8 cellular contexts compared by ENCODE assay signal in genomic region chr10:11424456-11425287, GRCh38.
DNase-seq lines count a peak whose midpoint lies in the region; ATAC-seq and TF ChIP-seq lines count a peak whose summit lies in the region.

No MANE protein-coding gene starts in this region.

- H3K4me3 Mint-ChIP-seq in WTC11, result no peak overlapping the region

- peak; percentile 90 for TF ChIP-seq CTCF in GM12864 (IDR thresholded peaks at IDR 0.05; ENCODE audit: low read depth, low read length, missing control alignments)
- TF ChIP-seq CTCF in LNCaP clone FGC (IDR thresholded peaks at IDR 0.05; ENCODE audit: control insufficient read depth, extremely low read depth, insufficient read depth), result peak; percentile 91
- TF ChIP-seq CTCF in WTC11 (IDR thresholded peaks at IDR 0.05), result peak; percentile 84
- peak; percentile 55 to 85 (median 76) for TF ChIP-seq CTCF in heart left ventricle (IDR thresholded peaks at IDR 0.05)

- no peaks in the 10 kb centered on the region for H3K27me3 Mint-ChIP-seq in WTC11 (ENCODE audit: low read depth)

- H3K4me1 Mint-ChIP-seq in WTC11, result peaks cover 6% of the 10 kb centered on the region; the same call in 1 of the 2 replicates

- peaks cover 42% of the 10 kb centered on the region for H3K9me3 Mint-ChIP-seq in WTC11

- H3K36me3 ChIP-seq in heart left ventricle, result no peaks in the 10 kb centered on the region

- H3K27me3 ChIP-seq in heart left ventricle, result no peaks in the 10 kb centered on the region

- POLR2A ChIA-PET in WTC11 (lab: Charles Lee), result interaction anchor here (1.1 kb wide), 1 partner anchor 11 kb away, joined by 3 read pairs; no protein-coding TSS in a partner anchor

- peaks cover 0 to 9% (median 0%) of the 10 kb centered on the region in 12 donors for H3K4me1 ChIP-seq in heart left ventricle

- intact Hi-C loops in heart left ventricle (cut with DNase I) (loop anchor here in 1 of 10 donors (10.0 kb wide), 1 partner anchor 330 kb away; no protein-coding TSS in a partner anchor), sciatic nerve (cut with DNase I) (no loop called here)

- no peak for TF ChIP-seq POLR2A in heart left ventricle (IDR thresholded peaks at IDR 0.05)

- peaks cover 0 to 37% (median 10%) of the 10 kb centered on the region in 12 donors for H3K9me3 ChIP-seq in heart left ventricle

- CTCF ChIA-PET in WTC11 (lab: Charles Lee), result interaction anchor here (0.6 to 2.5 kb wide), 30 partner anchors 9 to 936 kb away, joined by 3 to 26 read pairs (median 4); no protein-coding TSS in a partner anchor

- H3K4me3 ChIP-seq in GM12864 (ENCODE audit: low read depth, low read length) (no peak overlapping the region), LNCaP clone FGC (ENCODE audit: low read depth, low read length) (no peak overlapping the region), heart left ventricle (no peak overlapping the region)

- H3K36me3 Mint-ChIP-seq in WTC11, result peaks cover 8% of the 10 kb centered on the region

- H3K27ac Mint-ChIP-seq in WTC11, result no peak overlapping the region

- 34 to 44% (median 41%) methylated on average over 11 of the region's 11 CpGs for WGBS in heart left ventricle, 4 donors

- DNase-seq in A172 (ENCODE audit: low spot score) (peak; percentile 48), GM12864 (ENCODE audit: low read depth) (no peak), LNCaP clone FGC (ENCODE audit: low read depth) (peak; percentile 11), WTC11 (ENCODE audit: low spot score) (peak; percentile 71), heart left ventricle (peak in 3 of 5 donors; percentile 29 to 42 (median 35)), sciatic nerve (ENCODE audit: low spot score) (peak; percentile 71)

- ATAC-seq in WTC11, result peak; percentile 93
- ATAC-seq in heart left ventricle, result peak in 3 of 4 donors; percentile 54 to 76 (median 62)
- ATAC-seq in sciatic nerve, result peak; percentile 78
- no peak for ATAC-seq in HG03565 (IDR thresholded peaks at IDR 0.05; ENCODE audit: unreplicated experiment)
- no peak for ATAC-seq in HG02798 (IDR thresholded peaks at IDR 0.05; ENCODE audit: poor library complexity, unreplicated experiment)

- no peak overlapping the region for H3K27ac ChIP-seq in heart left ventricle

TF ChIP-seq in WTC11, 78 proteins besides CTCF, POLR2A, EP300 and RAD21 (continues in another document):
- no peak for TF ChIP-seq ZBTB21 (CRISPR knock-in tag; IDR thresholded peaks at IDR 0.05; ENCODE audit: borderline replicate concordance)
- TF ChIP-seq MLX (CRISPR knock-in tag; IDR thresholded peaks at IDR 0.05), result no peak
- TF ChIP-seq, protein P1, sequence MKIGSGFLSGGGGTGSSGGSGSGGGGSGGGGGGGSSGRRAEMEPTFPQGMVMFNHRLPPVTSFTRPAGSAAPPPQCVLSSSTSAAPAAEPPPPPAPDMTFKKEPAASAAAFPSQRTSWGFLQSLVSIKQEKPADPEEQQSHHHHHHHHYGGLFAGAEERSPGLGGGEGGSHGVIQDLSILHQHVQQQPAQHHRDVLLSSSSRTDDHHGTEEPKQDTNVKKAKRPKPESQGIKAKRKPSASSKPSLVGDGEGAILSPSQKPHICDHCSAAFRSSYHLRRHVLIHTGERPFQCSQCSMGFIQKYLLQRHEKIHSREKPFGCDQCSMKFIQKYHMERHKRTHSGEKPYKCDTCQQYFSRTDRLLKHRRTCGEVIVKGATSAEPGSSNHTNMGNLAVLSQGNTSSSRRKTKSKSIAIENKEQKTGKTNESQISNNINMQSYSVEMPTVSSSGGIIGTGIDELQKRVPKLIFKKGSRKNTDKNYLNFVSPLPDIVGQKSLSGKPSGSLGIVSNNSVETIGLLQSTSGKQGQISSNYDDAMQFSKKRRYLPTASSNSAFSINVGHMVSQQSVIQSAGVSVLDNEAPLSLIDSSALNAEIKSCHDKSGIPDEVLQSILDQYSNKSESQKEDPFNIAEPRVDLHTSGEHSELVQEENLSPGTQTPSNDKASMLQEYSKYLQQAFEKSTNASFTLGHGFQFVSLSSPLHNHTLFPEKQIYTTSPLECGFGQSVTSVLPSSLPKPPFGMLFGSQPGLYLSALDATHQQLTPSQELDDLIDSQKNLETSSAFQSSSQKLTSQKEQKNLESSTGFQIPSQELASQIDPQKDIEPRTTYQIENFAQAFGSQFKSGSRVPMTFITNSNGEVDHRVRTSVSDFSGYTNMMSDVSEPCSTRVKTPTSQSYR (CRISPR knock-in tag; IDR thresholded peaks at IDR 0.05), result no peak
- no peak for TF ChIP-seq SOX15 (CRISPR knock-in tag; IDR thresholded peaks at IDR 0.05)
- no peak for TF ChIP-seq MXD4 (CRISPR knock-in tag; IDR thresholded peaks at IDR 0.05; ENCODE audit: borderline replicate concordance)
- TF ChIP-seq PRRX2 (CRISPR knock-in tag; IDR thresholded peaks at IDR 0.05), result no peak
- no peak for TF ChIP-seq PREB (CRISPR knock-in tag; IDR thresholded peaks at IDR 0.05; ENCODE audit: borderline replicate concordance)
- no peak for TF ChIP-seq KAT7 (CRISPR knock-in tag; IDR thresholded peaks at IDR 0.05; ENCODE audit: borderline replicate concordance)
- TF ChIP-seq, protein P2, sequence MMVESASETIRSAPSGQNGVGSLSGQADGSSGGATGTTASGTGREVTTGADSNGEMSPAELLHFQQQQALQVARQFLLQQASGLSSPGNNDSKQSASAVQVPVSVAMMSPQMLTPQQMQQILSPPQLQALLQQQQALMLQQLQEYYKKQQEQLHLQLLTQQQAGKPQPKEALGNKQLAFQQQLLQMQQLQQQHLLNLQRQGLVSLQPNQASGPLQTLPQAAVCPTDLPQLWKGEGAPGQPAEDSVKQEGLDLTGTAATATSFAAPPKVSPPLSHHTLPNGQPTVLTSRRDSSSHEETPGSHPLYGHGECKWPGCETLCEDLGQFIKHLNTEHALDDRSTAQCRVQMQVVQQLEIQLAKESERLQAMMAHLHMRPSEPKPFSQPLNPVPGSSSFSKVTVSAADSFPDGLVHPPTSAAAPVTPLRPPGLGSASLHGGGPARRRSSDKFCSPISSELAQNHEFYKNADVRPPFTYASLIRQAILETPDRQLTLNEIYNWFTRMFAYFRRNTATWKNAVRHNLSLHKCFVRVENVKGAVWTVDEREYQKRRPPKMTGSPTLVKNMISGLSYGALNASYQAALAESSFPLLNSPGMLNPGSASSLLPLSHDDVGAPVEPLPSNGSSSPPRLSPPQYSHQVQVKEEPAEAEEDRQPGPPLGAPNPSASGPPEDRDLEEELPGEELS (CRISPR knock-in tag; IDR thresholded peaks at IDR 0.05), result no peak
- no peak for TF ChIP-seq GTF2I (CRISPR knock-in tag; conservative IDR thresholded peaks at IDR 0.05)
- TF ChIP-seq, protein P3, sequence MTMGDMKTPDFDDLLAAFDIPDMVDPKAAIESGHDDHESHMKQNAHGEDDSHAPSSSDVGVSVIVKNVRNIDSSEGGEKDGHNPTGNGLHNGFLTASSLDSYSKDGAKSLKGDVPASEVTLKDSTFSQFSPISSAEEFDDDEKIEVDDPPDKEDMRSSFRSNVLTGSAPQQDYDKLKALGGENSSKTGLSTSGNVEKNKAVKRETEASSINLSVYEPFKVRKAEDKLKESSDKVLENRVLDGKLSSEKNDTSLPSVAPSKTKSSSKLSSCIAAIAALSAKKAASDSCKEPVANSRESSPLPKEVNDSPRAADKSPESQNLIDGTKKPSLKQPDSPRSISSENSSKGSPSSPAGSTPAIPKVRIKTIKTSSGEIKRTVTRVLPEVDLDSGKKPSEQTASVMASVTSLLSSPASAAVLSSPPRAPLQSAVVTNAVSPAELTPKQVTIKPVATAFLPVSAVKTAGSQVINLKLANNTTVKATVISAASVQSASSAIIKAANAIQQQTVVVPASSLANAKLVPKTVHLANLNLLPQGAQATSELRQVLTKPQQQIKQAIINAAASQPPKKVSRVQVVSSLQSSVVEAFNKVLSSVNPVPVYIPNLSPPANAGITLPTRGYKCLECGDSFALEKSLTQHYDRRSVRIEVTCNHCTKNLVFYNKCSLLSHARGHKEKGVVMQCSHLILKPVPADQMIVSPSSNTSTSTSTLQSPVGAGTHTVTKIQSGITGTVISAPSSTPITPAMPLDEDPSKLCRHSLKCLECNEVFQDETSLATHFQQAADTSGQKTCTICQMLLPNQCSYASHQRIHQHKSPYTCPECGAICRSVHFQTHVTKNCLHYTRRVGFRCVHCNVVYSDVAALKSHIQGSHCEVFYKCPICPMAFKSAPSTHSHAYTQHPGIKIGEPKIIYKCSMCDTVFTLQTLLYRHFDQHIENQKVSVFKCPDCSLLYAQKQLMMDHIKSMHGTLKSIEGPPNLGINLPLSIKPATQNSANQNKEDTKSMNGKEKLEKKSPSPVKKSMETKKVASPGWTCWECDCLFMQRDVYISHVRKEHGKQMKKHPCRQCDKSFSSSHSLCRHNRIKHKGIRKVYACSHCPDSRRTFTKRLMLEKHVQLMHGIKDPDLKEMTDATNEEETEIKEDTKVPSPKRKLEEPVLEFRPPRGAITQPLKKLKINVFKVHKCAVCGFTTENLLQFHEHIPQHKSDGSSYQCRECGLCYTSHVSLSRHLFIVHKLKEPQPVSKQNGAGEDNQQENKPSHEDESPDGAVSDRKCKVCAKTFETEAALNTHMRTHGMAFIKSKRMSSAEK (CRISPR knock-in tag; IDR thresholded peaks at IDR 0.05; ENCODE audit: borderline replicate concordance), result no peak
- TF ChIP-seq ZNF416 (CRISPR knock-in tag; IDR thresholded peaks at IDR 0.05), result no peak
- no peak for TF ChIP-seq ESRRA (CRISPR knock-in tag; IDR thresholded peaks at IDR 0.05; ENCODE audit: borderline replicate concordance)
- no peak for TF ChIP-seq MYBL2 (CRISPR knock-in tag; IDR thresholded peaks at IDR 0.05)
- TF ChIP-seq SMAD3 (CRISPR knock-in tag; IDR thresholded peaks at IDR 0.05; ENCODE audit: borderline replicate concordance), result no peak
- no peak for TF ChIP-seq ZNF232 (CRISPR knock-in tag; IDR thresholded peaks at IDR 0.05)
- TF ChIP-seq CREM (CRISPR knock-in tag; IDR thresholded peaks at IDR 0.05), result no peak
- TF ChIP-seq NFYB (CRISPR knock-in tag; conservative IDR thresholded peaks at IDR 0.05; ENCODE audit: low read depth), result no peak

Comparison
In these comparisons a context has a peak if more than half of its experiments do, and no peak if none do; other contexts are left out.
1. ATAC-seq: peak in WTC11 (single experiment), heart left ventricle (3 of 4) and sciatic nerve (single experiment); none in HG03565 (single experiment) and HG02798 (single experiment).
2. Peak in every context shown above with its lines, with median percentiles within 50 percentile points of each other: CTCF ChIP-seq.